ENCODE assay signal across 24 cellular contexts in the genomic region with DNA sequence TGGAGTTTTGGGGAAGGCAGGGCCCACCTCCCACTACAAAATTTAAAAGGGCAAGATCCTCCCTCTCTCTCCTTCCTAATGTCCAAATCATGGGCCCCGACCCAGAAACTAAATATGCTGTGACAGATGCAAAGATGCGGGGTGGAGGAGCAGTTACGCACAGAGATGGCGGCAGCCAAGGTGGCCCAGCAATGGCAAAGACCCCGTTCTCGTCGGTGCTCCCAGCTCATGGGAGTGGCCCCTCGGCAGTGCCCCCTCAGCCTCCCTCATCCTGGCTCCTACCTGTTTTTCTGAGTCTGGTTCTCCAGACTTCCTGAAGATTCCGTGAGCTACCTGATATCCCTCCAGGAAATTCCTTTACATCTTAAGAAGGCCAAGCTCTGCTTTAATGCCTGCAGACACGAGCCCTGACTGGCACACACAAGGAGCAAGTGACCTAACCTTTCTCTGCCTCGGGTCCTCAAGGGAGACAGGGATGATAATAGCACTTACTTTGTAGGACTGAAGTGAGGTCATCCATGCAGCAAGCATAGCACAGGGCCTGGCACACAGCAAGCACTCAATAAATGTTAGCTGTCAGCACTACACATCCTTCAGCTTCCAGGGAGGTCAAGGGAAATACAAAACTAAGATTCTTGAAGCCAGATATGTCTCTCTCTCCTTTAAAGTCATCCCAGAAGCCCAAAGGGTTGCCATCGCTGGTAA.
"Had no signal": no experiment of that assay in that cellular context is flagged by ENCODE, and none has a peak within 500 bp of the region (broad histone marks: within the 10 kb centered on the region; RNA-seq: fewer than 3 reads in every experiment).

No MANE protein-coding gene starts in this region.

- H3K27ac ChIP-seq: parathyroid adenoma, right atrium auricular region, right lobe of liver, stomach, testis, tibial artery, uterus had no signal

- H3K79me2 ChIP-seq: parathyroid adenoma had no signal

- H3K36me3 ChIP-seq: right atrium auricular region, right lobe of liver, stomach, tibial artery, uterus had no signal

- H3K9ac ChIP-seq: parathyroid adenoma had no signal

- H3K4me3 ChIP-seq: lung, right atrium auricular region, right lobe of liver, smooth muscle cell, stomach, testis, tibial artery, uterus had no signal

- H2AFZ ChIP-seq: parathyroid adenoma had no signal

- H3K4me1 ChIP-seq: parathyroid adenoma, right atrium auricular region, right lobe of liver, stomach, testis, tibial artery, uterus had no signal

- DNase-seq: hippocampal formation; kidney glomerular epithelial cell; left cardiac atrium; mesendoderm; naive B cell; natural killer cell; nucleus accumbens; right lobe of liver; stimulated activated CD4-positive, alpha-beta T cell treated with anti-CD3 and anti-CD28 coated beads, Interleukin-12 subunit alpha, Interleukin-12 subunit beta, amount 100 ng/mL, for 4 hours; stimulated activated CD4-positive, alpha-beta T cell treated with anti-CD3 and anti-CD28 coated beads, Interleukin-15, amount 100 ng/mL, for 24 hours; stimulated activated CD4-positive, alpha-beta T cell treated with anti-CD3 and anti-CD28 coated beads, Interleukin-2, amount 100 ng/mL, for 24 hours; stimulated activated CD4-positive, alpha-beta T cell treated with anti-CD3 and anti-CD28 coated beads, Interleukin-4, amount 100 ng/mL, for 1 hour; stimulated activated naive B cell treated with anti-CD40 and anti-IgM and Interleukin-4, amounts not matched to agents 10 μg/mL and 1 μg/mL and 100 μg/mL, for 72 hours; stimulated activated naive CD8-positive, alpha-beta T cell treated with anti-CD3 and anti-CD28 coated beads, Interleukin-15, Interleukin-2, amounts not matched to agents 100 U/mL and 50 U/mL, for 24 hours; stomach; testis; tibial artery; uterus had no signal

- FAIRE-seq: keratinocyte had no signal

- ATAC-seq: left cardiac atrium; left lobe of liver; natural killer cell; right lobe of liver; stimulated activated naive B cell treated with anti-CD40 and anti-IgM and Interleukin-4, amounts not matched to agents 10 μg/mL and 1 μg/mL and 100 μg/mL, for 72 hours; stimulated activated naive CD8-positive, alpha-beta T cell treated with anti-CD3 and anti-CD28 coated beads, Interleukin-15, Interleukin-2, amounts not matched to agents 100 U/mL and 50 U/mL, for 24 hours had no signal

- H3K4me2 ChIP-seq: smooth muscle cell had no signal

- H3K27me3 ChIP-seq: right atrium auricular region, right lobe of liver, testis, uterus had no signal

- H3K9me3 ChIP-seq: right atrium auricular region, right lobe of liver, stomach, testis, tibial artery, uterus had no signal
